ENCODE assay signal across 12 cellular contexts in the genomic region with DNA sequence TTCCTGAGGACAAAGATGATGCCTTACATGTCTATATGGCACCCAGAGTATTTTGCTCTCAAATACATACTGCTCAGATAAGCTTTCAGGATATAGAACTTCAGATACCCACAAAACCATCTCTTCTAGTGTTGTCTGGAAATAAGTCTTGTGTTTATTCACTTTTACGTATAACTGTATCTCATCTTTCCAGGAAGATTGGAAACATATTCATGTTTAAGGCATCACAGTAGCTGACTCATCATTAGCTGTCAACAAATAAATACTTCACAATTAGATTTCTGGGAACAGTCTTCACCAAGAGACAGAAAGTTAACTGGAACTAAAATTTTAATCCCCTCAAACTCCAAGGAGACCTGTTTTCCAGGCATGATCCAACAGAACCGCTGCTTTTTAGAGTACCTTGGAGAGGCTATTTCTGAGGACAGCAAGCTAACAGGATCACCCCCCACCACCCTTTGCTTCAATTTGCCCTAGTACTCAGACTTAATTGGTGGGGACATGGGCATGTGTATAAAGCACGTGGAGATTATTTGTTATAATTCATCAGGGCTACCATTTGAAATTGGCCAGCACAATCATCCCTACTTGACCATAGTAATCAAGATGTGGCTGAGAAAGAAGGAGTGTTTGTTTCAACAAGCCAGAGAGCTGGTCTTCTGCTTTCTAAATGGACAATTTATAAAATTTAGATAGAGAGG.
DNase-seq lines count a peak whose midpoint lies in the region; TF ChIP-seq lines count a peak whose summit lies in the region.
"Had no signal": no experiment of that assay in that cellular context is flagged by ENCODE, and none has a peak within 500 bp of the region (broad histone marks: within the 10 kb centered on the region; RNA-seq: fewer than 3 reads in every experiment).

No MANE protein-coding gene starts in this region.

- POLR2A ChIA-PET in activated CD4-positive, alpha-beta memory T cell treated with anti-CD3 and anti-CD28 coated beads for 36 hours (lab: Charles Lee): interaction anchor here (0.6 to 1.8 kb wide), 8 partner anchors 13 to 229 kb away, joined by 3 to 9 read pairs (median 3); partner anchors contain the start of gene HIF1A
- POLR2A ChIA-PET in activated CD4-positive, alpha-beta memory T cell treated with anti-CD3 and anti-CD28 coated beads, Interleukin-2, amount 10 ng/mL, durations not matched to agents 7 days and 5 days (lab: Charles Lee): interaction anchor here (0.5 to 1.4 kb wide), 2 partner anchors 8 to 60 kb away, joined by 3 to 4 read pairs; no protein-coding TSS in a partner anchor

- peak overlapping the region; percentile 78 for H3K27ac Mint-ChIP-seq in activated CD4-positive, alpha-beta memory T cell treated with anti-CD3 and anti-CD28 coated beads for 36 hours
- no peak overlapping the region for H3K27ac Mint-ChIP-seq in activated CD4-positive, alpha-beta memory T cell treated with anti-CD3 and anti-CD28 coated beads, Interleukin-2, amount 10 ng/mL, durations not matched to agents 7 days and 5 days
- H3K27ac Mint-ChIP-seq: activated naive CD4-positive, alpha-beta T cell treated with anti-CD3 and anti-CD28 coated beads, Interleukin-2, amount 10 ng/mL, durations not matched to agents 7 days and 5 days had no signal

- H3K27ac ChIP-seq in SJSA1: peak overlapping the region; percentile 98
- H3K27ac ChIP-seq in esophagus muscularis mucosa (replicated peaks in 1 of 4): peak overlapping the region; percentile 14 to 58 (median 36)
- peak overlapping the region in 20 of 21 experiments; percentile 23 to 94 (median 78) for H3K27ac ChIP-seq in skin epidermis

- no peak overlapping the region for H3K4me3 Mint-ChIP-seq in activated CD4-positive, alpha-beta memory T cell treated with anti-CD3 and anti-CD28 coated beads for 36 hours
- H3K4me3 Mint-ChIP-seq in activated CD4-positive, alpha-beta memory T cell treated with anti-CD3 and anti-CD28 coated beads, Interleukin-2, amount 10 ng/mL, durations not matched to agents 7 days and 5 days: no peak overlapping the region
- H3K4me3 Mint-ChIP-seq: activated naive CD4-positive, alpha-beta T cell treated with anti-CD3 and anti-CD28 coated beads, Interleukin-2, amount 10 ng/mL, durations not matched to agents 7 days and 5 days had no signal

- CTCF ChIA-PET in activated CD4-positive, alpha-beta memory T cell treated with anti-CD3 and anti-CD28 coated beads for 36 hours (lab: Charles Lee): interaction anchor here (0.5 to 1.4 kb wide), 6 partner anchors 62 to 316 kb away, joined by 3 to 5 read pairs (median 3); no protein-coding TSS in a partner anchor
- CTCF ChIA-PET in activated CD4-positive, alpha-beta memory T cell treated with anti-CD3 and anti-CD28 coated beads, Interleukin-2, amount 10 ng/mL, durations not matched to agents 7 days and 5 days (lab: Charles Lee): no interaction called here

- TF ChIP-seq CTCF in esophagus muscularis mucosa (IDR thresholded peaks at IDR 0.05): no peak

- peaks cover 3% of the 10 kb centered on the region for H3K9me3 Mint-ChIP-seq in activated CD4-positive, alpha-beta memory T cell treated with anti-CD3 and anti-CD28 coated beads for 36 hours
- H3K9me3 Mint-ChIP-seq in activated CD4-positive, alpha-beta memory T cell treated with anti-CD3 and anti-CD28 coated beads, Interleukin-2, amount 10 ng/mL, durations not matched to agents 7 days and 5 days: peaks cover 8% of the 10 kb centered on the region

- H3K27me3 ChIP-seq in SJSA1 (replicated peaks) (no peaks in the 10 kb centered on the region), esophagus muscularis mucosa (no peaks in the 10 kb centered on the region)

- no peak for TF ChIP-seq POLR2A in esophagus muscularis mucosa (IDR thresholded peaks at IDR 0.05; ENCODE audit: low read depth)

- no peak overlapping the region for H3K4me3 ChIP-seq in SJSA1
- no peak overlapping the region for H3K4me3 ChIP-seq in esophagus muscularis mucosa
- no peak overlapping the region for H3K4me3 ChIP-seq in skin epidermis
- H3K4me3 ChIP-seq: sigmoid colon had no signal

- H3K36me3 Mint-ChIP-seq in activated CD4-positive, alpha-beta memory T cell treated with anti-CD3 and anti-CD28 coated beads for 36 hours: peaks cover 7% of the 10 kb centered on the region
- H3K36me3 Mint-ChIP-seq in activated CD4-positive, alpha-beta memory T cell treated with anti-CD3 and anti-CD28 coated beads, Interleukin-2, amount 10 ng/mL, durations not matched to agents 7 days and 5 days (ENCODE audit: low read depth): peaks cover 10% of the 10 kb centered on the region

- no peaks in the 10 kb centered on the region for H3K27me3 Mint-ChIP-seq in activated CD4-positive, alpha-beta memory T cell treated with anti-CD3 and anti-CD28 coated beads for 36 hours
- H3K27me3 Mint-ChIP-seq in activated CD4-positive, alpha-beta memory T cell treated with anti-CD3 and anti-CD28 coated beads, Interleukin-2, amount 10 ng/mL, durations not matched to agents 7 days and 5 days: peaks cover 23% of the 10 kb centered on the region

- H3K4me1 Mint-ChIP-seq in activated CD4-positive, alpha-beta memory T cell treated with anti-CD3 and anti-CD28 coated beads for 36 hours (ENCODE audit: low read depth): peaks cover 90% of the 10 kb centered on the region
- peaks cover 72% of the 10 kb centered on the region for H3K4me1 Mint-ChIP-seq in activated CD4-positive, alpha-beta memory T cell treated with anti-CD3 and anti-CD28 coated beads, Interleukin-2, amount 10 ng/mL, durations not matched to agents 7 days and 5 days

- peaks cover 98% of the 10 kb centered on the region for H3K4me1 ChIP-seq in SJSA1 (replicated peaks)
- peaks cover 66 to 83% (median 72%) of the 10 kb centered on the region in 4 donors for H3K4me1 ChIP-seq in esophagus muscularis mucosa

- 86% methylated on average over 3 of the region's 3 CpGs for WGBS in esophagus muscularis mucosa

- TF ChIP-seq EP300 in esophagus muscularis mucosa (IDR thresholded peaks at IDR 0.05): no peak

- H3K36me3 ChIP-seq in SJSA1: no peaks in the 10 kb centered on the region
- H3K36me3 ChIP-seq in esophagus muscularis mucosa: no peaks in the 10 kb centered on the region
- H3K36me3 ChIP-seq: sigmoid colon had no signal

- no peaks in the 10 kb centered on the region for H3K9me3 ChIP-seq in SJSA1 (replicated peaks)
- H3K9me3 ChIP-seq in esophagus muscularis mucosa: no peaks in the 10 kb centered on the region
- H3K9me3 ChIP-seq: sigmoid colon had no signal

- DNase-seq in activated CD4-positive, alpha-beta memory T cell treated with anti-CD3 and anti-CD28 coated beads for 36 hours: no peak
- DNase-seq in activated CD4-positive, alpha-beta memory T cell treated with anti-CD3 and anti-CD28 coated beads, Interleukin-2, amount 10 ng/mL, durations not matched to agents 7 days and 5 days: no peak
- DNase-seq in SJSA1 (ENCODE audit: low read depth in 1 of 2, low spot score in 2 of 2): peak in 1 of 2 experiments; percentile 80
- DNase-seq in esophagus muscularis mucosa (ENCODE audit: extremely low spot score): no peak
- DNase-seq in NCI-H2081 treated with DMSO at 0.1 percent for 48 hours (lab: John Stamatoyannopoulos, UW): no peak
- DNase-seq in NCI-H748 treated with DMSO at 0.1 percent for 48 hours (lab: John Stamatoyannopoulos, UW): no peak
- no peak for DNase-seq in SKM-1 (lab: John Stamatoyannopoulos, UW; ENCODE audit: unreplicated experiment)
- DNase-seq: activated CD4-positive, CD25-positive, alpha-beta regulatory T cell treated with anti-CD3 and anti-CD28 coated beads, Interleukin-2, amount 50 U/mL, for 72 hours; activated naive CD4-positive, alpha-beta T cell treated with anti-CD3 and anti-CD28 coated beads, Interleukin-2, amount 10 ng/mL, durations not matched to agents 7 days and 5 days; NCI-H146; sigmoid colon had no signal

- intact Hi-C loops in activated CD4-positive, alpha-beta memory T cell treated with anti-CD3 and anti-CD28 coated beads for 36 hours (cut with micrococcal nuclease): no loop called here
- intact Hi-C loops in esophagus muscularis mucosa (cut with DNase I): no loop called here

Comparison
In these comparisons a context has a peak if more than half of its experiments do, and no peak if none do; other contexts are left out.
1. H3K27ac ChIP-seq: peak in every context shown above with its lines; median percentile 98 in SJSA1; 78 in skin epidermis; 36 in esophagus muscularis mucosa.